25 cellular contexts compared by ENCODE assay signal in genomic region chr11:109343242-109343641, GRCh38.
"Had no signal": no experiment of that assay in that cellular context is flagged by ENCODE, and none has a peak within 500 bp of the region (broad histone marks: within the 10 kb centered on the region; RNA-seq: fewer than 3 reads in every experiment).

No MANE protein-coding gene starts in this region.

- H3K9me3 ChIP-seq: MG63, Peyer's patch had no signal

- ATAC-seq: activated CD4-positive, alpha-beta T cell treated with anti-CD3 and anti-CD28 coated beads for 36 hours; activated T-helper 17 cell treated with anti-CD3 and anti-CD28 coated beads, Interleukin-2, amount 50 U/mL, for 72 hours; T-cell had no signal

- H3K4me1 ChIP-seq: Peyer's patch had no signal

- H3K27me3 ChIP-seq: brain microvascular endothelial cell, MG63, Peyer's patch had no signal

- H3K36me3 ChIP-seq: brain microvascular endothelial cell, MG63, Peyer's patch had no signal

- H3K4me3 ChIP-seq: MG63, Peyer's patch had no signal

- H3K27ac ChIP-seq: brain microvascular endothelial cell, Peyer's patch, RWPE1, VCaP had no signal

- DNase-seq: activated CD4-positive, alpha-beta memory T cell treated with anti-CD3 and anti-CD28 coated beads, Interleukin-2, amount 10 ng/mL, durations not matched to agents 7 days and 5 days; activated CD4-positive, alpha-beta T cell treated with anti-CD3 and anti-CD28 coated beads for 36 hours; activated CD4-positive, alpha-beta T cell treated with anti-CD3 and anti-CD28 coated beads, Interleukin-2, amount 50 U/mL, for 1 hour; activated gamma-delta T cell; activated naive CD4-positive, alpha-beta T cell treated with anti-CD3 and anti-CD28 coated beads for 36 hours; activated T-cell treated with anti-CD3 and anti-CD28 coated beads for 4 hours; activated T-cell treated with anti-CD3 and anti-CD28 coated beads, Interleukin-2, amount 50 U/mL, for 48 hours; brain microvascular endothelial cell; MG63; MV-4-11; NCI-H1092 treated with DMSO at 0.1 percent for 48 hours; NCI-H1417 treated with DMSO at 0.1 percent for 48 hours; NCI-H1694; NCI-H2029 treated with DMSO at 0.1 percent for 48 hours; NCI-H510A treated with DMSO at 0.1 percent for 48 hours; NCI-H69; NK-92 treated with Interleukin-12 subunit alpha and Interleukin-12 subunit beta, amount 100 ng/mL, for 24 hours; Peyer's patch; SHP77 treated with DMSO at 0.1 percent for 48 hours; T-cell; T-helper 2 cell; T1000 had no signal
